ENCODE assay signal across 32 cellular contexts in genomic region chrX:2458309-2458708, GRCh38.
"Had no signal": no experiment of that assay in that cellular context is flagged by ENCODE, and none has a peak within 500 bp of the region (broad histone marks: within the 10 kb centered on the region; RNA-seq: fewer than 3 reads in every experiment).

No MANE protein-coding gene starts in this region.

- H3K27me3 ChIP-seq: adrenal gland, body of pancreas, brain microvascular endothelial cell, breast epithelium had no signal

- H3K4me3 ChIP-seq: adrenal gland, body of pancreas, breast epithelium had no signal

- DNase-seq: activated B cell treated with CpG ODN at 0.5 μM for 24 hours; activated CD4-positive, alpha-beta memory T cell treated with anti-CD3 and anti-CD28 coated beads for 36 hours; activated CD4-positive, alpha-beta T cell treated with anti-CD3 and anti-CD28 coated beads for 4 hours; activated CD4-positive, alpha-beta T cell treated with anti-CD3 and anti-CD28 coated beads, Interleukin-2, amount 10 ng/mL, durations not matched to agents 24 days and 14 days; activated CD4-positive, alpha-beta T cell treated with anti-CD3 and anti-CD28 coated beads, Interleukin-2, amount 50 U/mL, for 1 hour; activated CD4-positive, alpha-beta T cell treated with anti-CD3 and anti-CD28 coated beads, Interleukin-2, amount 50 U/mL, for 4 hours; activated CD4-positive, CD25-positive, alpha-beta regulatory T cell treated with anti-CD3 and anti-CD28 coated beads, Interleukin-2, amount 50 U/mL, for 72 hours; activated CD8-positive, alpha-beta memory T cell treated with anti-CD3 and anti-CD28 coated beads, Interleukin-2, amount 50 U/mL, for 4 hours; activated CD8-positive, alpha-beta T cell treated with anti-CD3 and anti-CD28 coated beads for 36 hours; activated effector memory CD4-positive, alpha-beta T cell treated with anti-CD3 and anti-CD28 coated beads, Interleukin-2, amount 50 U/mL, for 16 hours; activated gamma-delta T cell treated with Interleukin-2 at 50 U/mL for 16 hours; activated naive CD4-positive, alpha-beta T cell; activated naive CD4-positive, alpha-beta T cell treated with anti-CD3 and anti-CD28 coated beads for 36 hours; activated naive CD4-positive, alpha-beta T cell treated with anti-CD3 and anti-CD28 coated beads, Interleukin-2, amount 50 U/mL, for 16 hours; activated naive CD8-positive, alpha-beta T cell treated with anti-CD3 and anti-CD28 coated beads for 36 hours; activated T-cell treated with anti-CD3 and anti-CD28 coated beads for 4 hours; activated T-cell treated with anti-CD3 and anti-CD28 coated beads, Interleukin-2, amount 50 U/mL, for 1 hour; activated T-cell treated with anti-CD3 and anti-CD28 coated beads, Interleukin-2, amount 50 U/mL, for 4 hours; activated T-cell treated with anti-CD3 and anti-CD28 coated beads, Interleukin-2, amount 50 U/mL, for 72 hours; adrenal gland; amniotic stem cell; aorta; body of pancreas; brain microvascular endothelial cell; central memory CD4-positive, alpha-beta T cell; T-helper 2 cell; T-helper 9 cell had no signal

- H3K4me1 ChIP-seq: adrenal gland, breast epithelium had no signal

- H3K9me3 ChIP-seq: adrenal gland, body of pancreas, breast epithelium had no signal

- FAIRE-seq: astrocyte had no signal

- ATAC-seq: activated CD8-positive, alpha-beta T cell treated with anti-CD3 and anti-CD28 coated beads for 36 hours; activated naive CD4-positive, alpha-beta T cell treated with anti-CD3 and anti-CD28 coated beads, Interleukin-2, amount 50 U/mL, for 72 hours; activated T-cell treated with anti-CD3 and anti-CD28 coated beads, Interleukin-2, amount 50 U/mL, for 4 hours; activated T-cell treated with anti-CD3 and anti-CD28 coated beads, Interleukin-2, amount 50 U/mL, for 72 hours; activated T-helper 17 cell treated with anti-CD3 and anti-CD28 coated beads, Interleukin-2, amount 50 U/mL, for 72 hours; body of pancreas had no signal

- H3K36me3 ChIP-seq: adrenal gland, brain microvascular endothelial cell, breast epithelium had no signal

- H3K27ac ChIP-seq: adrenal gland, body of pancreas, brain microvascular endothelial cell, breast epithelium, VCaP had no signal
